ENCODE assay signal across 18 cellular contexts in genomic region chr12:127035011-127035879, GRCh38.
A peak's percentile ranks its signal among the peaks of the same experiment; 100 is the strongest.
DNase-seq lines count a peak whose midpoint lies in the region; ATAC-seq, FAIRE-seq and TF ChIP-seq lines count a peak whose summit lies in the region.
"Had no signal": no experiment of that assay in that cellular context is flagged by ENCODE, and none has a peak within 500 bp of the region (broad histone marks: within the 10 kb centered on the region; RNA-seq: fewer than 3 reads in every experiment).

No MANE protein-coding gene starts in this region.

- no peak overlapping the region for H4K12ac ChIP-seq in trophoblast cell (ENCODE audit: low read depth, low read length)

- H3K4me2 ChIP-seq in astrocyte (ENCODE audit: low read length): peak overlapping the region; percentile 25
- H3K4me2 ChIP-seq in trophoblast cell (ENCODE audit: low read length): no peak overlapping the region

- H3K27me3 ChIP-seq in astrocyte (ENCODE audit: insufficient read depth, low read length) (peaks cover 3% of the 10 kb centered on the region), trophoblast cell (ENCODE audit: insufficient read depth, low read length) (no peaks in the 10 kb centered on the region)
- H3K27me3 ChIP-seq: SJCRH30 had no signal

- H4K8ac ChIP-seq in trophoblast cell (ENCODE audit: low read depth, low read length): no peak overlapping the region

- ATAC-seq in HG03097 (IDR thresholded peaks at IDR 0.05; ENCODE audit: low FRiP score, unreplicated experiment): no peak

- no peak overlapping the region for H4K91ac ChIP-seq in trophoblast cell (ENCODE audit: low read depth, low read length)

- no peaks in the 10 kb centered on the region for H3K79me1 ChIP-seq in trophoblast cell (ENCODE audit: low read length)

- H3K27ac ChIP-seq in astrocyte (ENCODE audit: low read depth, low read length) (peak overlapping the region; percentile 18), trophoblast cell (ENCODE audit: low read depth, low read length) (no peak overlapping the region)
- H3K27ac ChIP-seq: SJCRH30 had no signal

- H3K9me3 Mint-ChIP-seq in astrocyte (ENCODE audit: unreplicated experiment): no peaks in the 10 kb centered on the region
- H3K9me3 Mint-ChIP-seq: CD4-positive, alpha-beta T cell; H9 had no signal

- no peak overlapping the region for H3K18ac ChIP-seq in trophoblast cell (ENCODE audit: low read length)

- no peaks in the 10 kb centered on the region for H3K27me3 Mint-ChIP-seq in astrocyte (ENCODE audit: low read depth, unreplicated experiment)

- H2AK5ac ChIP-seq in trophoblast cell (ENCODE audit: low read length): no peak overlapping the region

- H2AFZ ChIP-seq in astrocyte (ENCODE audit: low read depth, low read length) (no peak overlapping the region), trophoblast cell (ENCODE audit: insufficient read depth, low read length, poor library complexity) (no peak overlapping the region)

- H2BK12ac ChIP-seq in trophoblast cell (ENCODE audit: low read length): no peak overlapping the region

- H3K79me2 ChIP-seq in astrocyte (ENCODE audit: insufficient read depth, low read length): no peaks in the 10 kb centered on the region
- H3K79me2 ChIP-seq in trophoblast cell (ENCODE audit: control insufficient read depth, insufficient read depth, low read length, poor library complexity): no peaks in the 10 kb centered on the region

- H3K14ac ChIP-seq in trophoblast cell (ENCODE audit: low read length): no peak overlapping the region

- no peak overlapping the region for H3K23ac ChIP-seq in trophoblast cell (ENCODE audit: low read length)

- no CpG with 5 or more reads among the region's 11 CpGs for WGBS in trophoblast cell (ENCODE audit: extremely low coverage, insufficient coverage, insufficient read length)

- H3K4ac ChIP-seq in trophoblast cell (ENCODE audit: low read depth, low read length): no peak overlapping the region

- H3K4me3 Mint-ChIP-seq in astrocyte (ENCODE audit: unreplicated experiment): no peak overlapping the region
- H3K4me3 Mint-ChIP-seq: CD4-positive, alpha-beta T cell; H9 had no signal

- no peaks in the 10 kb centered on the region for H3K4me1 Mint-ChIP-seq in astrocyte (ENCODE audit: low read depth, unreplicated experiment)

- no peak for FAIRE-seq in astrocyte (lab: Jason Lieb, UNC)

- no peak overlapping the region for H3K27ac Mint-ChIP-seq in astrocyte (ENCODE audit: unreplicated experiment)
- H3K27ac Mint-ChIP-seq: CD4-positive, alpha-beta T cell; H9 had no signal

- H3K36me3 ChIP-seq in astrocyte (ENCODE audit: insufficient read depth, low read length) (no peaks in the 10 kb centered on the region), trophoblast cell (ENCODE audit: control insufficient read depth in 1 of 2, insufficient read depth in 2 of 2, low read length in 2 of 2) (no peaks in the 10 kb centered on the region)
- H3K36me3 ChIP-seq: SJCRH30 had no signal

- H3K9me3 ChIP-seq in astrocyte (ENCODE audit: insufficient read depth, low read depth, low read length) (no peaks in the 10 kb centered on the region), trophoblast cell (ENCODE audit: insufficient read depth, low read depth, low read length) (peaks cover 2% of the 10 kb centered on the region)
- H3K9me3 ChIP-seq: Caco-2, SJCRH30 had no signal

- H4K20me1 ChIP-seq in astrocyte (ENCODE audit: insufficient read depth, low read length): no peaks in the 10 kb centered on the region

- no peak overlapping the region for H3K4me3 ChIP-seq in AG10803 (ENCODE audit: low read length)
- H3K4me3 ChIP-seq in astrocyte (ENCODE audit: insufficient read depth, low read depth, low read length): no peak overlapping the region
- no peak overlapping the region for H3K4me3 ChIP-seq in trophoblast cell (ENCODE audit: low read depth, low read length)
- H3K4me3 ChIP-seq: SJCRH30 had no signal

- no peak overlapping the region for H2BK120ac ChIP-seq in trophoblast cell (ENCODE audit: insufficient read depth, low read length, poor library complexity)

- H3K36me3 Mint-ChIP-seq in astrocyte (ENCODE audit: low read depth, unreplicated experiment): no peaks in the 10 kb centered on the region

- TF ChIP-seq CTCF in AG10803 (conservative IDR thresholded peaks at IDR 0.05; ENCODE audit: low read length) (no peak), astrocyte (IDR thresholded peaks at IDR 0.05; ENCODE audit: insufficient read depth, low read depth, low read length) (no peak)

- DNase-seq in AG10803 (ENCODE audit: low read depth) (peak; percentile 38), HCEC 1CT (peak; percentile 6), astrocyte (ENCODE audit: low read depth) (peak; percentile 66), trophoblast cell (peak; percentile 55 to 64), NCI-H187 (lab: John Stamatoyannopoulos, UW) (no peak)
- no peak for DNase-seq in central memory CD4-positive, alpha-beta T cell
- DNase-seq in stimulated activated CD4-positive, alpha-beta T cell treated with anti-CD3 and anti-CD28 coated beads, Interleukin-2, amount 100 ng/mL, for 24 hours: no peak
- DNase-seq: Caco-2; CD4-positive, alpha-beta T cell; DMS153; H9; NCI-H1105 treated with DMSO at 0.1 percent for 48 hours; NCI-H1930; NCI-H226; NCI-H524; NCI-H82; SJCRH30 had no signal

- no peak overlapping the region for H2BK5ac ChIP-seq in trophoblast cell (ENCODE audit: low read depth, low read length, poor library complexity)

- H3K9ac ChIP-seq in astrocyte (ENCODE audit: low read length) (no peak overlapping the region), trophoblast cell (ENCODE audit: low read length) (no peak overlapping the region)

- H3K4me1 ChIP-seq in astrocyte (ENCODE audit: insufficient read depth, low read length) (peaks cover 5% of the 10 kb centered on the region), trophoblast cell (ENCODE audit: control insufficient read depth in 1 of 2, insufficient read depth in 2 of 2, low read length in 2 of 2) (no peaks in the 10 kb centered on the region)
- H3K4me1 ChIP-seq: Caco-2, SJCRH30 had no signal

Comparison
In these comparisons a context has a peak if more than half of its experiments do, and no peak if none do; other contexts are left out.
1. DNase-seq: peak in AG10803 (single experiment), HCEC 1CT (single experiment), astrocyte (single experiment) and trophoblast cell (2 of 2); none in NCI-H187 (0 of 2), central memory CD4-positive, alpha-beta T cell (single experiment) and stimulated activated CD4-positive, alpha-beta T cell treated with anti-CD3 and anti-CD28 coated beads, Interleukin-2, amount 100 ng/mL, for 24 hours (0 of 2).